ENCODE assay signal across 9 cellular contexts in the genomic region with DNA sequence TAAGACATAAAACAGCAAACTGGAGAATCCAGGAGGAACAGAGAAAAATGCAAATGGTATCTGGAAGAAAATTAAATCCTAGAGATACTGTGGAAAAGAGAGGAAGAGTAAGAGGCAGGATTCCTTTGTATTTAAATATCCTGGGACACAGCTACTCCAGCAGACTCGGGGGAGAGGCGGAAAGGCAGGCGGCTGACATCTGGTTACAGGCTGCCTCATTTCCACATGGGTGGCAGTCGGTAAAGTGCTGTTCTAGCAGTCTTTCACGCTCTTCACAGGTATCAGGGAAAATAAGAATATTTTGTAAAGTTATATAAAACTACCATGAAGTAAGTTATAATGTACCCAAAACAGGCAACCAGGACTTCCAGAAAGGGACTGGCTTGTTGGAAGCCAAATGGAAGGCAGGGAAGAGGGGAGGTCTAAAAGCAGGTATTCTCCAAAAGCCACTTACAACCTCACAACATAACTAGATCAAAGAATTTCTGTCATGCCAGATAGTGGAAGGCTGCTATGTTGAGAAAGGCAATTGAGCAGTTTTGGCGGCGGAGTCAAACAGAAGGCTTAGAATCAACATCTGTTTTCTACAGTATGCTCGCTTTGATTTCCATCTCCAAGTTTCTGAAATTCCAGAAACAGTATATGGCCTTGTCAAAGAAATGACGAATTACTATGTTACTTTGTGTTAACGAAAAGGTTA. TPM values are rescaled to one million over a fixed set of nuclear protein-coding genes. Genes with fewer than 3 reads are reported as not detected.
DNase-seq lines count a peak whose midpoint lies in the region; ATAC-seq and TF ChIP-seq lines count a peak whose summit lies in the region.
"Had no signal": no experiment of that assay in that cellular context is flagged by ENCODE, and none has a peak within 500 bp of the region (broad histone marks: within the 10 kb centered on the region; RNA-seq: fewer than 3 reads in every experiment).

No MANE protein-coding gene starts in this region.

- DNase-seq in activated CD4-positive, alpha-beta T cell treated with anti-CD3 and anti-CD28 coated beads for 36 hours, result no peak
- no peak for DNase-seq in activated CD4-positive, alpha-beta T cell treated with anti-CD3 and anti-CD28 coated beads for 48 hours
- DNase-seq in testis (peak; percentile 28), LoVo (ENCODE audit: low spot score) (no peak), NCI-H345 treated with DMSO at 0.1 percent for 48 hours (lab: John Stamatoyannopoulos, UW; ENCODE audit: unreplicated experiment) (no peak)
- DNase-seq: foreskin melanocyte had no signal

- H3K4me1 ChIP-seq in liver (ENCODE audit: control insufficient read depth in 4 of 4, insufficient read depth in 4 of 4, low read length in 3 of 4) (peaks cover 3 to 34% (median 29%) of the 10 kb centered on the region in 4 donors), testis (peaks cover 11% of the 10 kb centered on the region)

- no peak for TF ChIP-seq POLR2A in testis (IDR thresholded peaks at IDR 0.05)

- H3K9ac ChIP-seq in liver (ENCODE audit: low read depth in 1 of 2, low read length in 2 of 2), result peak overlapping the region in 1 of 2 donors; percentile 78

- POLR2A ChIA-PET in activated CD4-positive, alpha-beta T cell treated with anti-CD3 and anti-CD28 coated beads for 36 hours (lab: Charles Lee), result no interaction called here

- H3K27me3 ChIP-seq in liver (ENCODE audit: control insufficient read depth in 4 of 4, insufficient read depth in 4 of 4, low read length in 3 of 4) (no peaks in the 10 kb centered on the region), testis (no peaks in the 10 kb centered on the region)

- no peak for TF ChIP-seq CTCF in brain (conservative IDR thresholded peaks at IDR 0.05)
- no peak for TF ChIP-seq CTCF in liver (IDR thresholded peaks at IDR 0.05; ENCODE audit: low read depth, low read length, missing input control)
- no peak for TF ChIP-seq CTCF in testis (IDR thresholded peaks at IDR 0.05)

- no peak for TF ChIP-seq RAD21 in liver (IDR thresholded peaks at IDR 0.05)

- intact Hi-C loops in activated CD4-positive, alpha-beta T cell treated with anti-CD3 and anti-CD28 coated beads for 36 hours (cut with DNase I, micrococcal nuclease), result loop anchor here (2.0 to 10.0 kb wide), 7 partner anchors 148 to 1685 kb away; a partner anchor contains a TSS
- intact Hi-C loops in testis (cut with DNase I; ENCODE audit: low total_unique reads), result no loop called here

- peak overlapping the region; percentile 73 for H3K4me3 Mint-ChIP-seq in activated CD4-positive, alpha-beta T cell treated with anti-CD3 and anti-CD28 coated beads for 36 hours
- H3K4me3 Mint-ChIP-seq in brain, result peak overlapping the region; percentile 88 to 93 (median 92)

- H3K4me1 Mint-ChIP-seq in activated CD4-positive, alpha-beta T cell treated with anti-CD3 and anti-CD28 coated beads for 36 hours, result peaks cover 18% of the 10 kb centered on the region
- H3K4me1 Mint-ChIP-seq in brain, result peaks cover 29% of the 10 kb centered on the region

- H3K9me3 ChIP-seq in liver (ENCODE audit: control insufficient read depth in 4 of 4, low read length in 3 of 4) (no peaks in the 10 kb centered on the region), testis (no peaks in the 10 kb centered on the region)

- WGBS in liver, result 65% methylated on average over 10 of the region's 10 CpGs
- WGBS in testis, 2 donors, result 13 to 16% methylated on average over 10 of the region's 10 CpGs

- H3K27ac ChIP-seq in liver (ENCODE audit: low read depth in 1 of 2, low read length in 2 of 2) (no peak overlapping the region), testis (peak overlapping the region in 1 of 2 donors; percentile 89)

- no peak for ATAC-seq in activated CD4-positive, alpha-beta T cell treated with anti-CD3 and anti-CD28 coated beads for 36 hours
- ATAC-seq in GM21786 (IDR thresholded peaks at IDR 0.05; ENCODE audit: unreplicated experiment), result no peak

- CTCF ChIA-PET in activated CD4-positive, alpha-beta T cell treated with anti-CD3 and anti-CD28 coated beads for 36 hours (lab: Charles Lee), result interaction anchor here (0.6 kb wide), 1 partner anchor 825 kb away, joined by 3 read pairs; no protein-coding TSS in a partner anchor

- H3K36me3 ChIP-seq in liver (ENCODE audit: control insufficient read depth in 4 of 4, insufficient read depth in 3 of 4, low read depth in 1 of 4, low read length in 3 of 4) (no peaks in the 10 kb centered on the region), testis (ENCODE audit: low read depth, missing control alignments) (no peaks in the 10 kb centered on the region)

- H3K27ac Mint-ChIP-seq in activated CD4-positive, alpha-beta T cell treated with anti-CD3 and anti-CD28 coated beads for 36 hours, result peak overlapping the region; percentile 17
- H3K27ac Mint-ChIP-seq in brain, result peak overlapping the region; percentile 74 to 86 (median 81)

- H3K9me3 Mint-ChIP-seq in activated CD4-positive, alpha-beta T cell treated with anti-CD3 and anti-CD28 coated beads for 36 hours (ENCODE audit: low read depth), result peaks cover 16% of the 10 kb centered on the region
- H3K9me3 Mint-ChIP-seq in brain, result peaks cover 6 to 14% (median 11%) of the 10 kb centered on the region in 5 experiments

- peaks cover 16% of the 10 kb centered on the region for H3K27me3 Mint-ChIP-seq in activated CD4-positive, alpha-beta T cell treated with anti-CD3 and anti-CD28 coated beads for 36 hours
- H3K27me3 Mint-ChIP-seq in brain, result peaks cover 33% of the 10 kb centered on the region

- H3K4me3 ChIP-seq in liver (ENCODE audit: low read depth in 1 of 3, low read length in 3 of 3), result peak overlapping the region; percentile 80 to 91 (median 82)
- peak overlapping the region; percentile 85 to 93 for H3K4me3 ChIP-seq in testis

- peaks cover 18% of the 10 kb centered on the region for H3K36me3 Mint-ChIP-seq in activated CD4-positive, alpha-beta T cell treated with anti-CD3 and anti-CD28 coated beads for 36 hours (ENCODE audit: low read depth)
- peaks cover 27% of the 10 kb centered on the region for H3K36me3 Mint-ChIP-seq in brain

TF ChIP-seq in liver, 16 proteins besides CTCF, POLR2A, EP300 and RAD21:
- TF ChIP-seq FOXA2 (IDR thresholded peaks at IDR 0.05) (no peak), FOXA1 (IDR thresholded peaks at IDR 0.05) (no peak), HNF4G (IDR thresholded peaks at IDR 0.05) (no peak), JUND (IDR thresholded peaks at IDR 0.05) (no peak), SP1 (IDR thresholded peaks at IDR 0.05) (no peak), NR2F2 (IDR thresholded peaks at IDR 0.05) (no peak)
- TF ChIP-seq, protein P1, sequence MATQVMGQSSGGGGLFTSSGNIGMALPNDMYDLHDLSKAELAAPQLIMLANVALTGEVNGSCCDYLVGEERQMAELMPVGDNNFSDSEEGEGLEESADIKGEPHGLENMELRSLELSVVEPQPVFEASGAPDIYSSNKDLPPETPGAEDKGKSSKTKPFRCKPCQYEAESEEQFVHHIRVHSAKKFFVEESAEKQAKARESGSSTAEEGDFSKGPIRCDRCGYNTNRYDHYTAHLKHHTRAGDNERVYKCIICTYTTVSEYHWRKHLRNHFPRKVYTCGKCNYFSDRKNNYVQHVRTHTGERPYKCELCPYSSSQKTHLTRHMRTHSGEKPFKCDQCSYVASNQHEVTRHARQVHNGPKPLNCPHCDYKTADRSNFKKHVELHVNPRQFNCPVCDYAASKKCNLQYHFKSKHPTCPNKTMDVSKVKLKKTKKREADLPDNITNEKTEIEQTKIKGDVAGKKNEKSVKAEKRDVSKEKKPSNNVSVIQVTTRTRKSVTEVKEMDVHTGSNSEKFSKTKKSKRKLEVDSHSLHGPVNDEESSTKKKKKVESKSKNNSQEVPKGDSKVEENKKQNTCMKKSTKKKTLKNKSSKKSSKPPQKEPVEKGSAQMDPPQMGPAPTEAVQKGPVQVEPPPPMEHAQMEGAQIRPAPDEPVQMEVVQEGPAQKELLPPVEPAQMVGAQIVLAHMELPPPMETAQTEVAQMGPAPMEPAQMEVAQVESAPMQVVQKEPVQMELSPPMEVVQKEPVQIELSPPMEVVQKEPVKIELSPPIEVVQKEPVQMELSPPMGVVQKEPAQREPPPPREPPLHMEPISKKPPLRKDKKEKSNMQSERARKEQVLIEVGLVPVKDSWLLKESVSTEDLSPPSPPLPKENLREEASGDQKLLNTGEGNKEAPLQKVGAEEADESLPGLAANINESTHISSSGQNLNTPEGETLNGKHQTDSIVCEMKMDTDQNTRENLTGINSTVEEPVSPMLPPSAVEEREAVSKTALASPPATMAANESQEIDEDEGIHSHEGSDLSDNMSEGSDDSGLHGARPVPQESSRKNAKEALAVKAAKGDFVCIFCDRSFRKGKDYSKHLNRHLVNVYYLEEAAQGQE (IDR thresholded peaks at IDR 0.05), result no peak
- TF ChIP-seq, protein P2, sequence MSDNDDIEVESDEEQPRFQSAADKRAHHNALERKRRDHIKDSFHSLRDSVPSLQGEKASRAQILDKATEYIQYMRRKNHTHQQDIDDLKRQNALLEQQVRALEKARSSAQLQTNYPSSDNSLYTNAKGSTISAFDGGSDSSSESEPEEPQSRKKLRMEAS (IDR thresholded peaks at IDR 0.05), result no peak

RNA-seq across cellular contexts. Expression of a gene that starts 1.3 kb away (rescaled TPM):
- total RNA-seq in activated CD4-positive, alpha-beta T cell treated with anti-CD3 and anti-CD28 coated beads for 36 hours, result 1 to 10 TPM; 2.1 to 2.3 TPM
- 3.1 TPM for polyA plus RNA-seq in brain (ENCODE audit: insufficient read depth, low read depth, low replicate concordance)
- total RNA-seq in liver, result 10 to 100 TPM in 1 of 2 donors, 1 to 10 TPM in 1; 6.4 to 21.7 TPM
- polyA plus RNA-seq in liver, result 10 to 100 TPM in 1 of 2 donors, 1 to 10 TPM in 1; 8.9 to 10.7 TPM
- total RNA-seq in testis, result 10 to 100 TPM in 1 of 2 donors, 1 to 10 TPM in 1; 9.3 to 11.5 TPM
- 4.0 TPM for polyA plus RNA-seq in testis (ENCODE audit: insufficient read depth, low read depth, low replicate concordance)

RNA-seq across cellular contexts. Expression of a gene that starts 53.0 kb away (rescaled TPM):
- 1 to 10 TPM; 5.0 to 5.1 TPM for total RNA-seq in activated CD4-positive, alpha-beta T cell treated with anti-CD3 and anti-CD28 coated beads for 36 hours
- polyA plus RNA-seq in brain (ENCODE audit: insufficient read depth, low read depth, low replicate concordance) (4.0 TPM), liver (10 to 100 TPM; 15.5 to 52.9 TPM), testis (ENCODE audit: insufficient read depth, low read depth, low replicate concordance) (30.7 TPM)
- total RNA-seq in liver (10 to 100 TPM; 14.9 to 39.8 TPM), testis (100 to 1,000 TPM; 109 to 123 TPM)
